Comparison of ENCODE assay signal across 8 cellular contexts in the genomic region with DNA sequence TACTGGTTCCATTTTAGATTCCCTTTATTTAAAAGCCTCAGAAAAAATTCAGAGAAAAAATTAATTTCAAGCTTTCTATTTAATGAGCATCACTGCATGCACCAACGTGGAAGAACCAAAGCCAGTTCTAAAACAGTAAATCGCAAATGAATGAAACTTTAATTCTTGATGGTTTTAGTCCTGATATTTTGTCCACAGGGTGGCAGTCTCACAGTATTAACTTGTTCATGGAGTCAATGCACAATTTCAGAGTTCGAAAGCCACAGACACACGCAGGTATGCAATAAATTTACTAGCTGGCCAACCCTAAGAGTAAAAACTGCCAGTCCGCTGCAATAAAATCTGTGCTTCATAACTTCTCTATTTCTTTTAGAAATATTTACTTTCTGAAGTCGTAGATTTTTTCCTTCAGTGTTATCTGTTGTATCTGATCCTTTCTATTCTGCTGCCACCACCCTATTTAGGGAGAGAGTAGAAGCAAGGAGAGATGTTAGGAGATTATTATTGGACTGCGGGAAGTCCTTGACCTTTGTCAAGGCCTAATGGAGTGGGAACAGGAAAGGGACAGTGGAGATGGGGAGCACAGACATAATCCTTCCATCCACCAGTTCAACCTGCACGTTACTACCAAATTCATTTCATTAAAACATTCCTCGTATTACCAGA. TPM values are rescaled to one million over a fixed set of nuclear protein-coding genes. Genes with fewer than 3 reads are reported as not detected.
DNase-seq lines count a peak whose midpoint lies in the region; ATAC-seq and FAIRE-seq lines count a peak whose summit lies in the region.

No MANE protein-coding gene starts in this region.

- POLR2A ChIA-PET in naive thymus-derived CD8-positive, alpha-beta T cell (lab: Charles Lee), result interaction anchor here (0.7 to 1.5 kb wide), 2 partner anchors 35 to 50 kb away, joined by 3 read pairs; a partner anchor contains a TSS

- H3K27ac ChIP-seq in KOPT-K1 (ENCODE audit: low read depth, low read length, poor library complexity, severe bottlenecking), result peak overlapping the region; percentile 34
- H3K27ac ChIP-seq in epithelial cell of prostate, result peak overlapping the region; percentile 41

- ATAC-seq in naive thymus-derived CD8-positive, alpha-beta T cell, result peak; percentile 80 to 85
- no peak for ATAC-seq in HG02885 (IDR thresholded peaks at IDR 0.05; ENCODE audit: poor library complexity, unreplicated experiment)

- peak overlapping the region in 7 of 10 donors; percentile 23 to 89 (median 58) for H3K27ac Mint-ChIP-seq in naive thymus-derived CD8-positive, alpha-beta T cell

- H3K4me3 Mint-ChIP-seq in naive thymus-derived CD8-positive, alpha-beta T cell, result peak overlapping the region in 6 of 10 donors; percentile 2 to 47 (median 22)

- no peaks in the 10 kb centered on the region for H3K9me3 ChIP-seq in KOPT-K1 (ENCODE audit: insufficient read depth, low read length, poor library complexity, severe bottlenecking)

- H3K4me1 Mint-ChIP-seq in naive thymus-derived CD8-positive, alpha-beta T cell, result peaks cover 25 to 78% (median 51%) of the 10 kb centered on the region in 4 donors

- H3K27me3 Mint-ChIP-seq in naive thymus-derived CD8-positive, alpha-beta T cell, result no peaks in the 10 kb centered on the region

- H3K36me3 ChIP-seq in KOPT-K1 (ENCODE audit: insufficient read depth, low read length), result no peaks in the 10 kb centered on the region

- H3K36me3 Mint-ChIP-seq in naive thymus-derived CD8-positive, alpha-beta T cell, result no peaks in the 10 kb centered on the region

- H3K9me3 Mint-ChIP-seq in naive thymus-derived CD8-positive, alpha-beta T cell, result no peaks in the 10 kb centered on the region

- peak; percentile 43 for DNase-seq in stimulated activated CD4-positive, alpha-beta T cell treated with anti-CD3 and anti-CD28 coated beads, Interleukin-15, amount 100 ng/mL, for 24 hours
- no peak for DNase-seq in stimulated activated CD4-positive, alpha-beta T cell treated with anti-CD3 and anti-CD28 coated beads, Interleukin-1b, Interleukin-23, amount 100 ng/mL, for 48 hours
- DNase-seq in epithelial cell of prostate (ENCODE audit: low read depth, low spot score) (no peak), NCI-H187 treated with DMSO at 0.1 percent for 48 hours (lab: John Stamatoyannopoulos, UW) (no peak)
- peak in 9 of 10 donors; percentile 13 to 65 (median 48) for DNase-seq in naive thymus-derived CD8-positive, alpha-beta T cell

- peak; percentile 31 for FAIRE-seq in TTC549 (lab: Jason Lieb, UNC)

RNA-seq across cellular contexts. Expression of a gene that starts 7.0 kb away (rescaled TPM):
- 1 to 10 TPM; 8.8 to 9.0 TPM for total RNA-seq in naive thymus-derived CD8-positive, alpha-beta T cell
- 1 to 10 TPM; 3.7 to 4.9 (median 3.9) TPM for polyA plus RNA-seq in naive thymus-derived CD8-positive, alpha-beta T cell

RNA-seq across cellular contexts. Expression of a gene that starts 35.2 kb away (rescaled TPM):
- 100 to 1,000 TPM; 184 to 200 TPM for total RNA-seq in naive thymus-derived CD8-positive, alpha-beta T cell
- polyA plus RNA-seq in naive thymus-derived CD8-positive, alpha-beta T cell, result 100 to 1,000 TPM; 127 to 155 (median 130) TPM

Comparison
In these comparisons a context has a peak if more than half of its experiments do, and no peak if none do; other contexts are left out.
1. DNase-seq: peak in stimulated activated CD4-positive, alpha-beta T cell treated with anti-CD3 and anti-CD28 coated beads, Interleukin-15, amount 100 ng/mL, for 24 hours (single experiment) and naive thymus-derived CD8-positive, alpha-beta T cell (9 of 10); none in stimulated activated CD4-positive, alpha-beta T cell treated with anti-CD3 and anti-CD28 coated beads, Interleukin-1b, Interleukin-23, amount 100 ng/mL, for 48 hours (single experiment), epithelial cell of prostate (single experiment) and NCI-H187 treated with DMSO at 0.1 percent for 48 hours (single experiment).